ENCODE assay signal across 9 cellular contexts in the genomic region with DNA sequence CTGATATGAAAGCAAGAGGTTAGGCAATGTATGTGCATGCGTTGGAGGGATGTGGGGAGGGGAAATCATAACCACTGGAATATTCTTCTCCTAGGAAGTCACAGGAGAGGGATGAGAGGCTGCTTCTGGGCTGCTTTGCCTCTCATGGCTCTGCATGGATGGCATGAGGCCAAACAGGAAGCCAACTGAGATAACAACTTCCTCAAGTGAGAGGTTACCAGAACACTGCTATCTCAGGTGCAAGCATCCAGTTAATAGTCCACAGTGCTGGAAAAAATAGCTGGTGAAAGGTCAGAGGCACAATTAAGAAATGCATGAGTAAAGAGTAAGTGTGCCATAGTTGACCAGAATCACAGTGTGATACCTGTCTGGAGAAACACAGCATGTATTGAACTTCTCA.
DNase-seq lines count a peak whose midpoint lies in the region; ATAC-seq, FAIRE-seq and TF ChIP-seq lines count a peak whose summit lies in the region.
"Had no signal": no experiment of that assay in that cellular context is flagged by ENCODE, and none has a peak within 500 bp of the region (broad histone marks: within the 10 kb centered on the region; RNA-seq: fewer than 3 reads in every experiment).

No MANE protein-coding gene starts in this region.

- H3K36me3 ChIP-seq in MM.1S (replicated peaks; ENCODE audit: insufficient read depth, low read length) (no peaks in the 10 kb centered on the region), K562 (ENCODE audit: control insufficient read depth, insufficient read depth, low read length) (peaks cover 17% of the 10 kb centered on the region)

- no peak overlapping the region for H3K27ac ChIP-seq in MM.1S (ENCODE audit: low read length)
- no peak overlapping the region for H3K27ac ChIP-seq in K562 (ENCODE audit: extremely low read depth, low read depth, low read length)
- no peak overlapping the region for H3K27ac ChIP-seq in dorsolateral prefrontal cortex
- H3K27ac ChIP-seq: coronary artery had no signal

- FAIRE-seq in K562 (lab: Jason Lieb, UNC) (peak; percentile 23), urothelium cell line (lab: Jason Lieb, UNC) (no peak)

- no peaks in the 10 kb centered on the region for H3K9me1 ChIP-seq in K562 (ENCODE audit: control insufficient read depth, insufficient read depth, low read length)

- H3K4me2 ChIP-seq in MM.1S (ENCODE audit: low read depth, low read length), result no peak overlapping the region
- H3K4me2 ChIP-seq in K562 (ENCODE audit: insufficient read depth, low read length), result no peak overlapping the region

- intact Hi-C loops in K562 (cut with micrococcal nuclease), result loop anchor here (5.0 kb wide), 1 partner anchor 112 kb away; the partner anchor contains the start of gene ELOVL6
- intact Hi-C loops in dorsolateral prefrontal cortex (cut with DNase I), result no loop called here

- no peaks in the 10 kb centered on the region for H3K27me3 ChIP-seq in MM.1S (replicated peaks; ENCODE audit: insufficient read depth, low read length)
- no peaks in the 10 kb centered on the region for H3K27me3 ChIP-seq in K562 (ENCODE audit: control insufficient read depth in 2 of 2, insufficient read depth in 2 of 2, low read length in 2 of 2)
- no peaks in the 10 kb centered on the region for H3K27me3 ChIP-seq in dorsolateral prefrontal cortex

- H4K20me1 ChIP-seq in MM.1S (ENCODE audit: insufficient read depth, low read length) (no peaks in the 10 kb centered on the region), K562 (replicated peaks; ENCODE audit: control insufficient read depth, insufficient read depth, low read length) (no peaks in the 10 kb centered on the region)

- H3K9me2 ChIP-seq in MM.1S (replicated peaks; ENCODE audit: insufficient read depth, low read length), result no peaks in the 10 kb centered on the region

- H3K9me3 ChIP-seq in MM.1S (replicated peaks; ENCODE audit: insufficient read depth, low read length) (no peaks in the 10 kb centered on the region), K562 (replicated peaks; ENCODE audit: control insufficient read depth, insufficient read depth, low read depth, low read length) (peaks cover 7% of the 10 kb centered on the region; the same call in 1 of the 2 replicates)

- POLR2A ChIA-PET in K562 (lab: Yijun Ruan, JAX), result no interaction called here

- no peak overlapping the region for H3K4me3 ChIP-seq in MM.1S (ENCODE audit: low read length)
- no peak overlapping the region for H3K4me3 ChIP-seq in K562
- no peak overlapping the region for H3K4me3 ChIP-seq in dorsolateral prefrontal cortex
- H3K4me3 ChIP-seq: coronary artery had no signal

- H2AFZ ChIP-seq in MM.1S (ENCODE audit: low read length), result no peak overlapping the region
- H2AFZ ChIP-seq in K562 (ENCODE audit: low read depth, low read length), result no peak overlapping the region

- BruUV-seq in K562 (replicated peaks; lab: Mats Ljungman, UMichigan), result no TSS peak

- peak; percentile 78 for ATAC-seq in K562

- H3K9ac ChIP-seq in MM.1S (ENCODE audit: low read length) (no peak overlapping the region), K562 (ENCODE audit: insufficient read depth in 1 of 2, low read depth in 2 of 2, low read length in 2 of 2) (no peak overlapping the region)

- peaks cover 19% of the 10 kb centered on the region; the same call in 1 of the 2 replicates for H3K4me1 ChIP-seq in MM.1S (ENCODE audit: low read length)
- H3K4me1 ChIP-seq in K562 (replicated peaks in 1 of 2; ENCODE audit: control insufficient read depth in 2 of 2, insufficient read depth in 2 of 2, low read length in 2 of 2), result peaks cover 0 to 27% of the 10 kb centered on the region in 2 experiments; a peak in 3 of 5 replicates

- no peak for TF ChIP-seq CTCF in MM.1S (IDR thresholded peaks at IDR 0.05; ENCODE audit: low read length)
- TF ChIP-seq CTCF in K562 (IDR thresholded peaks at IDR 0.05 in 2 of 3, conservative IDR thresholded peaks at IDR 0.05 in 1 of 3; ENCODE audit: insufficient read depth in 2 of 3, low read depth in 1 of 3, low read length in 3 of 3), result no peak
- no peak for TF ChIP-seq CTCF in dorsolateral prefrontal cortex (IDR thresholded peaks at IDR 0.05 in 54 of 56, conservative IDR thresholded peaks at IDR 0.05 in 2 of 56; ENCODE audit: low read depth in 1 of 56, partially characterized antibody in 56 of 56)
- no peak for TF ChIP-seq CTCF in GM13977 (IDR thresholded peaks at IDR 0.05; ENCODE audit: extremely low read depth, insufficient read depth, missing control alignments)

- CTCF ChIA-PET in K562 (lab: Yijun Ruan, JAX; ENCODE audit: low intra/inter-chr PET ratio), result no interaction called here

- DNase-seq in stimulated activated CD8-positive, alpha-beta memory T cell treated with anti-CD3 and anti-CD28 coated beads, Interleukin-15, amount 100 ng/mL, for 1 hour (ENCODE audit: low read depth), result peak; percentile 1
- no peak for DNase-seq in stimulated activated CD8-positive, alpha-beta memory T cell treated with anti-CD3 and anti-CD28 coated beads, Interleukin-4, amount 100 ng/mL, for 48 hours
- DNase-seq in MM.1S, result peak; percentile 31
- DNase-seq in K562 (ENCODE audit: extremely low read depth in 1 of 4, low spot score in 3 of 4), result peak in 2 of 4 experiments; percentile 30 to 62
- peak; percentile 9 for DNase-seq in urothelium cell line (ENCODE audit: low spot score)
- no peak for DNase-seq in dorsolateral prefrontal cortex
- no peak for DNase-seq in NCI-H526 treated with DMSO at 0.1 percent for 48 hours (lab: John Stamatoyannopoulos, UW)
- DNase-seq in GM13977 (ENCODE audit: low spot score), result no peak

- TF ChIP-seq EP300 in K562 (IDR thresholded peaks at IDR 0.05; ENCODE audit: low read length), result no peak

- WGBS in K562 (ENCODE audit: insufficient coverage, low coverage, missing lambda C conversion rate), result 50% methylated on average over 1 of the region's 1 CpG

- no peak for TF ChIP-seq POLR2A in K562 (conservative IDR thresholded peaks at IDR 0.05)

- no peaks in the 10 kb centered on the region for H3F3A ChIP-seq in MM.1S (ENCODE audit: insufficient read depth, low read length)

- H3K79me2 ChIP-seq in MM.1S (ENCODE audit: low read length) (no peaks in the 10 kb centered on the region), K562 (ENCODE audit: control insufficient read depth, insufficient read depth, low read length) (peaks cover 7% of the 10 kb centered on the region; the same call in 2 of the 3 replicates)

- in situ Hi-C loops in K562 (cut with MboI), result no loop called here
- in situ Hi-C loops in GM13977 (cut with MboI; ENCODE audit: low pct_unique_long_range_greater_than_20kb, low sequenced_read_pairs, unreplicated experiment), result no loop called here

- TF ChIP-seq RAD21 in K562 (CRISPR knock-in tag; conservative IDR thresholded peaks at IDR 0.05 in 1 of 2, IDR thresholded peaks at IDR 0.05 in 1 of 2), result no peak

TF ChIP-seq in K562, 482 proteins besides CTCF, POLR2A, EP300 and RAD21 (continues in another document):
- no peak for TF ChIP-seq SAFB (IDR thresholded peaks at IDR 0.05; ENCODE audit: borderline replicate concordance, low read depth, low read length)
- no peak for TF ChIP-seq RBBP5 (IDR thresholded peaks at IDR 0.05; ENCODE audit: borderline replicate concordance, insufficient read depth, low read length, poor library complexity, severe bottlenecking)
- no peak for TF ChIP-seq KLF16 (IDR thresholded peaks at IDR 0.05)
- TF ChIP-seq, protein P1, sequence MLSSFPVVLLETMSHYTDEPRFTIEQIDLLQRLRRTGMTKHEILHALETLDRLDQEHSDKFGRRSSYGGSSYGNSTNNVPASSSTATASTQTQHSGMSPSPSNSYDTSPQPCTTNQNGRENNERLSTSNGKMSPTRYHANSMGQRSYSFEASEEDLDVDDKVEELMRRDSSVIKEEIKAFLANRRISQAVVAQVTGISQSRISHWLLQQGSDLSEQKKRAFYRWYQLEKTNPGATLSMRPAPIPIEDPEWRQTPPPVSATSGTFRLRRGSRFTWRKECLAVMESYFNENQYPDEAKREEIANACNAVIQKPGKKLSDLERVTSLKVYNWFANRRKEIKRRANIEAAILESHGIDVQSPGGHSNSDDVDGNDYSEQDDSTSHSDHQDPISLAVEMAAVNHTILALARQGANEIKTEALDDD (IDR thresholded peaks at IDR 0.05), result peak; percentile 73
- TF ChIP-seq ETV6 (IDR thresholded peaks at IDR 0.05; ENCODE audit: borderline replicate concordance in 1 of 2, low read depth in 2 of 2, low read length in 1 of 2), result peak in 1 of 2 experiments; percentile 61; a peak in 1 of 4 replicates
- no peak for TF ChIP-seq ETV6 (CRISPR knock-in tag; IDR thresholded peaks at IDR 0.05; ENCODE audit: borderline replicate concordance)
- TF ChIP-seq GABPB2 (CRISPR knock-in tag; conservative IDR thresholded peaks at IDR 0.05), result no peak
- TF ChIP-seq CBFA2T3 (IDR thresholded peaks at IDR 0.05), result peak; percentile 41; the same call in 1 of the 2 replicates
- no peak for TF ChIP-seq SRSF3 (IDR thresholded peaks at IDR 0.05; ENCODE audit: insufficient read depth, low read length)
- no peak for TF ChIP-seq KLF6 (CRISPR knock-in tag; IDR thresholded peaks at IDR 0.05; ENCODE audit: borderline replicate concordance)
- TF ChIP-seq ZNF584 (CRISPR knock-in tag; IDR thresholded peaks at IDR 0.05; ENCODE audit: low read depth), result no peak
- no peak for TF ChIP-seq ZNF280B (CRISPR knock-in tag; IDR thresholded peaks at IDR 0.05)
- no peak for TF ChIP-seq SETDB1 (IDR thresholded peaks at IDR 0.05; ENCODE audit: low read length)
- TF ChIP-seq ZNF239 (CRISPR knock-in tag; IDR thresholded peaks at IDR 0.05), result no peak
- TF ChIP-seq MYBL2 (IDR thresholded peaks at IDR 0.05; ENCODE audit: low read depth), result no peak
- TF ChIP-seq MYBL2 (CRISPR knock-in tag; IDR thresholded peaks at IDR 0.05; ENCODE audit: borderline replicate concordance), result no peak
- TF ChIP-seq, protein P2, sequence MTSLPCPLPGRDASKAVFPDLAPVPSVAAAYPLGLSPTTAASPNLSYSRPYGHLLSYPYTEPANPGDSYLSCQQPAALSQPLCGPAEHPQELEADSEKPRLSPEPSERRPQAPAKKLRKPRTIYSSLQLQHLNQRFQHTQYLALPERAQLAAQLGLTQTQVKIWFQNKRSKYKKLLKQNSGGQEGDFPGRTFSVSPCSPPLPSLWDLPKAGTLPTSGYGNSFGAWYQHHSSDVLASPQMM (CRISPR knock-in tag; IDR thresholded peaks at IDR 0.05), result no peak
- no peak for TF ChIP-seq ZNF263 (CRISPR knock-in tag; IDR thresholded peaks at IDR 0.05; ENCODE audit: borderline replicate concordance)

Comparison
In these comparisons a context has a peak if more than half of its experiments do, and no peak if none do; other contexts are left out.
1. DNase-seq: peak in stimulated activated CD8-positive, alpha-beta memory T cell treated with anti-CD3 and anti-CD28 coated beads, Interleukin-15, amount 100 ng/mL, for 1 hour (single experiment), MM.1S (single experiment) and urothelium cell line (single experiment); none in stimulated activated CD8-positive, alpha-beta memory T cell treated with anti-CD3 and anti-CD28 coated beads, Interleukin-4, amount 100 ng/mL, for 48 hours (single experiment), dorsolateral prefrontal cortex (0 of 10), NCI-H526 treated with DMSO at 0.1 percent for 48 hours (single experiment) and GM13977 (single experiment).